Comparison of ENCODE assay signal across 9 cellular contexts in the genomic region with DNA sequence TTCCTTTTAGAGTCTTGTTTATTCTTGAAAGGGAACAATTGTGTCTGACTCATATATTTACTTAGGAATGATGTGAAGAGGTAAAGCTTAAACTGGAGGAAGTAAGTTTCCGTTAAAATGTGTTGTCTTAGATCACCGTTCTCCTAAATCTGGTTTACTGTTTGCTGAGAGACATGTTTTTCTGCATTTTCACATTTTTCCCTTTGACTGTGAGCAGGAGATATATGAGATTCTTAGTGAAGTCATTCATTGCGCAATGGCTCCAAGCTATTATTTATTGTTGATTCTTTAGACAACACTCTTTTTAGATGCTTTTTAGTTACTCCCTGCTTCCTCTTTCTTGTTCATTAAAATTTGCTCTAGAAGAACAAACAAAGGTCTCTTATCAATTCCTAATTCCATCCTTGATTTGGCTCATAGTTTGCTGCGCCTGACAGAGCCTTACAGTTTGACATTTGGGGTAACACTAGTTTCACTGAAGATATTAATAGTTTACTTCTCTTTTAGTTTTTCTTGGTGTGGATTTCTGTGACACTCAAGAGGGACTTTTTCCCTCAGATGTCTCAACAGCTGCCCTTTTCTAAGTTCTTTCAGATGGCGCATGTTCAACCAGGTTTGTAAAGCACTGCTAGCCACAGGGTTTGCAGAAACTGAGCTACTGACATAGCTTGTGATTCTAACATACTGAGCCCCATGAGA. TPM values are rescaled to one million over a fixed set of nuclear protein-coding genes. Genes with fewer than 3 reads are reported as not detected.
A peak's percentile ranks its signal among the peaks of the same experiment; 100 is the strongest.
DNase-seq lines count a peak whose midpoint lies in the region; ATAC-seq and TF ChIP-seq lines count a peak whose summit lies in the region.
"Had no signal": no experiment of that assay in that cellular context is flagged by ENCODE, and none has a peak within 500 bp of the region (broad histone marks: within the 10 kb centered on the region; RNA-seq: fewer than 3 reads in every experiment).

No MANE protein-coding gene starts in this region.

- H3K4me1 ChIP-seq in Peyer's patch (peaks cover 0 to 8% (median 2%) of the 10 kb centered on the region in 4 donors), colonic mucosa (no peaks in the 10 kb centered on the region), ascending aorta (no peaks in the 10 kb centered on the region)

- TF ChIP-seq CTCF in Peyer's patch (IDR thresholded peaks at IDR 0.05) = no peak
- no peak for TF ChIP-seq CTCF in colonic mucosa (IDR thresholded peaks at IDR 0.05)
- no peak for TF ChIP-seq CTCF in dorsolateral prefrontal cortex (IDR thresholded peaks at IDR 0.05 in 54 of 56, conservative IDR thresholded peaks at IDR 0.05 in 2 of 56; ENCODE audit: low read depth in 1 of 56, partially characterized antibody in 56 of 56)
- no peak for TF ChIP-seq CTCF in ascending aorta (IDR thresholded peaks at IDR 0.05)

- no peak for DNase-seq in Peyer's patch
- DNase-seq in renal cortical epithelial cell (ENCODE audit: low read depth) = peak; percentile 94
- DNase-seq in activated effector memory CD4-positive, alpha-beta T cell treated with Interleukin-2 at 50 U/mL for 16 hours = no peak
- DNase-seq in colonic mucosa = no peak
- DNase-seq in dorsolateral prefrontal cortex = no peak
- no peak for DNase-seq in ascending aorta (ENCODE audit: low spot score in 2 of 2)

- H3K9ac ChIP-seq in colonic mucosa (ENCODE audit: low read depth in 2 of 2, low read length in 2 of 2) = no peak overlapping the region

- TF ChIP-seq POLR2A in Peyer's patch (IDR thresholded peaks at IDR 0.05) = no peak

- H3K9me3 ChIP-seq in Peyer's patch (no peaks in the 10 kb centered on the region), colonic mucosa (no peaks in the 10 kb centered on the region), ascending aorta (no peaks in the 10 kb centered on the region)

- H3K27ac ChIP-seq in Peyer's patch (peak overlapping the region in 3 of 4 donors; percentile 39 to 71 (median 52)), colonic mucosa (no peak overlapping the region), dorsolateral prefrontal cortex (peak overlapping the region in 4 of 59 donors; percentile 0 to 19 (median 8)), ascending aorta (no peak overlapping the region)

- ATAC-seq in GM19043 (IDR thresholded peaks at IDR 0.05; ENCODE audit: low read depth, unreplicated experiment) = peak; percentile 43
- peak; percentile 47 for ATAC-seq in HG03025 (IDR thresholded peaks at IDR 0.05; ENCODE audit: low FRiP score, unreplicated experiment)

- H3K36me3 ChIP-seq in Peyer's patch = no peaks in the 10 kb centered on the region
- no peaks in the 10 kb centered on the region for H3K36me3 ChIP-seq in colonic mucosa
- no peaks in the 10 kb centered on the region for H3K36me3 ChIP-seq in ascending aorta

- intact Hi-C loops in colonic mucosa (cut with DNase I) (no loop called here), dorsolateral prefrontal cortex (cut with DNase I) (no loop called here), ascending aorta (cut with DNase I) (no loop called here)

- no peak overlapping the region for H3K4me3 ChIP-seq in Peyer's patch
- H3K4me3 ChIP-seq in colonic mucosa = no peak overlapping the region
- no peak overlapping the region for H3K4me3 ChIP-seq in dorsolateral prefrontal cortex
- H3K4me3 ChIP-seq in ascending aorta = no peak overlapping the region

- H3K27me3 ChIP-seq in Peyer's patch (no peaks in the 10 kb centered on the region), colonic mucosa (no peaks in the 10 kb centered on the region), dorsolateral prefrontal cortex (peaks cover 0 to 26% (median 0%) of the 10 kb centered on the region in 45 donors), ascending aorta (no peaks in the 10 kb centered on the region)

RNA-seq across cellular contexts. Expression of a gene that starts 11.4 kb away (rescaled TPM):
- total RNA-seq in Peyer's patch (1 to 10 TPM in 2 of 4 donors, not detected in 2; 4.1 to 4.2 TPM), renal cortical epithelial cell (not detected in 2 replicates), colonic mucosa (under 1 TPM in 1 of 2 donors, not detected in 1; 0.40 TPM), dorsolateral prefrontal cortex (1 to 10 TPM in 17 of 120 experiments, under 1 TPM in 6, not detected in 97; 0.47 to 1.8 (median 1.3) TPM), ascending aorta (not detected)
- total RNA-seq: skeletal muscle tissue had no signal

RNA-seq across cellular contexts. Expression of a gene that starts 39.2 kb away (rescaled TPM):
- total RNA-seq in Peyer's patch = 10 to 100 TPM in 1 of 4 donors, 1 to 10 TPM in 3; 4.4 to 83.3 (median 9.1) TPM
- total RNA-seq in renal cortical epithelial cell = 0.25 and 1.2 TPM in 2 replicates
- total RNA-seq in colonic mucosa = 1 to 10 TPM; 1.4 to 3.2 TPM
- total RNA-seq in dorsolateral prefrontal cortex = 1 to 10 TPM in 45 of 120 experiments, under 1 TPM in 44, not detected in 31; 0.29 to 7.2 (median 1.0) TPM
- 1.3 TPM for total RNA-seq in ascending aorta

RNA-seq across cellular contexts. Expression of a gene that starts 52.0 kb away (rescaled TPM):
- total RNA-seq in Peyer's patch = 100 to 1,000 TPM in 1 of 4 donors, 10 to 100 TPM in 1, 1 to 10 TPM in 2; 6.4 to 140 (median 12.1) TPM
- total RNA-seq in renal cortical epithelial cell = 1.2 and 2.2 TPM in 2 replicates
- total RNA-seq in colonic mucosa = 1 to 10 TPM; 3.3 to 6.8 TPM
- 10 to 100 TPM in 7 of 120 experiments, 1 to 10 TPM in 113; 1.8 to 17.0 (median 6.0) TPM for total RNA-seq in dorsolateral prefrontal cortex
- not detected for total RNA-seq in ascending aorta

Comparison
In these comparisons a context has a peak if more than half of its experiments do, and no peak if none do; other contexts are left out.
1. H3K27ac ChIP-seq: peak in Peyer's patch (3 of 4); none in colonic mucosa (single experiment) and ascending aorta (0 of 2).